In genomic region chr1:203127672-203128611, GRCh38 we compare ENCODE assay signal across 8 cellular contexts. TPM values are rescaled to one million over a fixed set of nuclear protein-coding genes. Genes with fewer than 3 reads are reported as not detected.
DNase-seq lines count a peak whose midpoint lies in the region; ATAC-seq and TF ChIP-seq lines count a peak whose summit lies in the region.

TSS of gene ADORA1 (plus strand) at chr1:203127726. CDS start at chr1:203128842, 1,116 bp downstream.

- peak; percentile 14 for DNase-seq in stimulated activated CD4-positive, alpha-beta T cell treated with anti-CD3 and anti-CD28 coated beads, Interleukin-15, amount 100 ng/mL, for 24 hours
- DNase-seq in stimulated activated CD4-positive, alpha-beta T cell treated with anti-CD3 and anti-CD28 coated beads, Interleukin-12 subunit alpha, Interleukin-12 subunit beta, amount 100 ng/mL, for 4 hours, result no peak
- DNase-seq in NOMO-1 (lab: John Stamatoyannopoulos, UW; ENCODE audit: unreplicated experiment in 2 of 2) (peak; percentile 48 to 58), dermis blood vessel endothelial cell (peak; percentile 17), lower lobe of right lung (peak; percentile 68), superior temporal gyrus (ENCODE audit: extremely low spot score) (peak; percentile 88), SK-N-DZ (ENCODE audit: low spot score) (no peak), GM13976 (ENCODE audit: low spot score) (no peak)

- H3K4me3 ChIP-seq in lower lobe of right lung, result peak within 1 kb of the TSS; percentile 52

- H3K36me3 ChIP-seq in lower lobe of right lung, result no peaks in the 10 kb centered on the region

- peaks cover 62% of the 10 kb centered on the region for H3K27me3 ChIP-seq in lower lobe of right lung (ENCODE audit: low read depth)

- H3K27ac ChIP-seq in lower lobe of right lung, result peak within 1 kb of the TSS; percentile 31

- ATAC-seq in lower lobe of right lung, result peak; percentile 84 to 87

- intact Hi-C loops in lower lobe of right lung (cut with DNase I), result no loop called here

- H3K9me3 ChIP-seq in lower lobe of right lung, result no peaks in the 10 kb centered on the region

- TF ChIP-seq CTCF in lower lobe of right lung (IDR thresholded peaks at IDR 0.05), result peak; percentile 4
- no peak for TF ChIP-seq CTCF in GM13976 (IDR thresholded peaks at IDR 0.05; ENCODE audit: borderline replicate concordance, control extremely low read depth, extremely low read depth, insufficient read depth, missing control alignments)

- in situ Hi-C loops in GM13976 (cut with MboI; ENCODE audit: low sequenced_read_pairs, unreplicated experiment), result no loop called here

- peaks cover 56% of the 10 kb centered on the region for H3K4me1 ChIP-seq in lower lobe of right lung

RNA-seq across cellular contexts. Expression of gene ADORA1, which starts in this region (rescaled TPM):
- total RNA-seq in dermis blood vessel endothelial cell (0.19 TPM in 1 of 2 replicates, not detected in the other), lower lobe of right lung (4.1 TPM)
- polyA plus RNA-seq in SK-N-DZ (2014; cell fraction: cytosol; rRNA removed), result not detected in 2 replicates
- not detected in 2 replicates for polyA plus RNA-seq in SK-N-DZ (2014; cell fraction: nucleus; rRNA removed)

Comparison
In these comparisons a context has a peak if more than half of its experiments do, and no peak if none do; other contexts are left out.
1. DNase-seq: peak in stimulated activated CD4-positive, alpha-beta T cell treated with anti-CD3 and anti-CD28 coated beads, Interleukin-15, amount 100 ng/mL, for 24 hours (single experiment), NOMO-1 (2 of 2), lower lobe of right lung (single experiment) and superior temporal gyrus (single experiment); none in stimulated activated CD4-positive, alpha-beta T cell treated with anti-CD3 and anti-CD28 coated beads, Interleukin-12 subunit alpha, Interleukin-12 subunit beta, amount 100 ng/mL, for 4 hours (single experiment), SK-N-DZ (single experiment) and GM13976 (single experiment).
2. Peak in DNase-seq in dermis blood vessel endothelial cell; RNA of the gene not detected or under 1 TPM.